ENCODE assay signal across 10 cellular contexts in the genomic region with DNA sequence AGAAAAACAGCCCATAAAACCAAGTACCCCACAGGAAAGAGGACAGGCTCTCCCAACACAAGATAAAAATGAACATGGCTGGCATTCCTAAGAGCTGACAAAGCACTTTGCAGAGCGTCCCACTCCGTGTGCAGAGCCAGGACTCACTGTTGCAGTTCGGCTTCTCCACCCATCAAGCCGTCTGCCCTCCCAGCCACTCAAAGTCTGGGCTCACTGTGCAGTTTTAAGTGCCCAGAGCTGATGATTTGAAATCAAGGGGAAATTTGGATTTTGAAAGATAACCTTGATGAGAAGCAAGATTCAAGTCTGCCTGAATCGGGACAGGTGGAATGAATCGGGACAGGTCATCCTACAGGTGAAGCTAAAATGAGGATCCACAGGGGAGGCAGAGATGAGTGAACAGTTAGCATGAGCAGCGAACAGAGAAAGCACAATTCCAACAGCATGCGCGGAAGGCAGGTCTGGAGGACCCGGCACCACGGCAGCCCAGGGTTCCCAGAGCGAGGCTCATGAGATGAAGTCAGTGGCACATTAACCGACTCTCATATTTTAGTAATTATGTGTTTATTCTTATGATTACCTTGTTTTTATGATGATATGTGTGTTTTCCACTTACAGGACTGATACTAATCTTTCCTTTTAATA. TPM values are rescaled to one million over a fixed set of nuclear protein-coding genes. Genes with fewer than 3 reads are reported as not detected.
DNase-seq lines count a peak whose midpoint lies in the region; ATAC-seq and TF ChIP-seq lines count a peak whose summit lies in the region.
"Had no signal": no experiment of that assay in that cellular context is flagged by ENCODE, and none has a peak within 500 bp of the region (broad histone marks: within the 10 kb centered on the region; RNA-seq: fewer than 3 reads in every experiment).

No MANE protein-coding gene starts in this region.

- H3K9me1 ChIP-seq in IMR-90 (ENCODE audit: insufficient read depth, low read length), result peaks cover 2% of the 10 kb centered on the region; the same call in 1 of the 2 replicates

- H2BK5ac ChIP-seq in IMR-90 (ENCODE audit: low read depth, low read length, poor library complexity, severe bottlenecking), result no peak overlapping the region

- peak overlapping the region; percentile 83 to 93 for H3K27ac Mint-ChIP-seq in natural killer cell

- H4K5ac ChIP-seq in IMR-90 (ENCODE audit: low read depth, low read length), result no peak overlapping the region

- H3K36me3 ChIP-seq in BJ (ENCODE audit: control insufficient read depth, insufficient read depth, low read length), result no peaks in the 10 kb centered on the region
- H3K36me3 ChIP-seq in IMR-90 (ENCODE audit: control insufficient read depth, insufficient read depth, low read length), result no peaks in the 10 kb centered on the region

- no peaks in the 10 kb centered on the region for H3K9me3 ChIP-seq in IMR-90 (ENCODE audit: control insufficient read depth, insufficient read depth, low read length)

- H3K4me1 ChIP-seq in IMR-90 (ENCODE audit: control insufficient read depth, insufficient read depth, low read length), result peaks cover 2% of the 10 kb centered on the region; the same call in 1 of the 2 replicates

- no peak overlapping the region for H3K4me2 ChIP-seq in IMR-90 (ENCODE audit: low read depth, low read length)

- no peaks in the 10 kb centered on the region for H3K79me1 ChIP-seq in IMR-90 (ENCODE audit: low read depth in 1 of 2, low read length in 2 of 2)

- no peak overlapping the region for H3K56ac ChIP-seq in IMR-90 (ENCODE audit: extremely low read depth, insufficient read depth, low read length)

- H2BK20ac ChIP-seq in IMR-90 (ENCODE audit: low read depth, low read length), result peak overlapping the region; percentile 20; the same call in 1 of the 2 replicates

- H2AK9ac ChIP-seq in IMR-90 (replicated peaks; ENCODE audit: low read depth, low read length, poor library complexity), result peak overlapping the region; percentile 68

- H4K8ac ChIP-seq in IMR-90 (ENCODE audit: low read depth in 2 of 2, low read length in 2 of 2), result peak overlapping the region in 1 of 2 experiments; percentile 18; a peak in 1 of 4 replicates

- H3K36me3 Mint-ChIP-seq in natural killer cell, result peaks cover 37% of the 10 kb centered on the region

- in situ Hi-C loops in IMR-90 (cut with MboI; ENCODE audit: low sequenced_read_pairs), result loop anchor here (5.0 kb wide), 1 partner anchor 107 kb away; no protein-coding TSS in a partner anchor

- no TSS peak for BruUV-seq in IMR-90 (replicated peaks; lab: Mats Ljungman, UMichigan)

- DNase-seq in BJ (ENCODE audit: low read depth) (peak; percentile 42), IMR-90 (peak; percentile 71), choroid plexus epithelial cell (ENCODE audit: low read depth) (peak; percentile 68), natural killer cell (no peak), NCI-H748 (lab: John Stamatoyannopoulos, UW; ENCODE audit: unreplicated experiment) (no peak), HuH-7 (ENCODE audit: low spot score) (no peak)
- DNase-seq: endodermal cell, NCI-H2081 treated with DMSO at 0.1 percent for 48 hours had no signal

- TF ChIP-seq RAD21 in IMR-90 (IDR thresholded peaks at IDR 0.05; ENCODE audit: low read length), result no peak

- no peaks in the 10 kb centered on the region for H4K20me1 ChIP-seq in IMR-90 (ENCODE audit: insufficient read depth, low read length)

- H3K23ac ChIP-seq in IMR-90 (ENCODE audit: low read depth, low read length), result no peak overlapping the region

- WGBS in IMR-90 (ENCODE audit: extremely low coverage in 2 of 2, insufficient read length in 1 of 2), 2 experiments, result 95% methylated on average over 3 of the region's 13 CpGs; no CpG with 5 or more reads in 1 of the 2 experiments

- intact Hi-C loops in IMR-90 (cut with micrococcal nuclease) (no loop called here), natural killer cell (cut with micrococcal nuclease) (no loop called here)

- POLR2A ChIA-PET in BJ (lab: Charles Lee) (no interaction called here), IMR-90 (lab: Charles Lee; ENCODE audit: unreplicated experiment) (no interaction called here)

- TF ChIP-seq POLR2A in IMR-90 (IDR thresholded peaks at IDR 0.05; ENCODE audit: low read depth, low read length), result no peak

- dilution Hi-C loops in IMR-90 (cut with HindIII; ENCODE audit: low sequenced_read_pairs, unreplicated experiment), result no loop called here

- no peak overlapping the region for H3K27ac ChIP-seq in IMR-90 (ENCODE audit: insufficient read depth, low read length)

- H3K4me1 Mint-ChIP-seq in natural killer cell, result peaks cover 33 to 36% of the 10 kb centered on the region in 2 donors

- no peak overlapping the region for H3K18ac ChIP-seq in IMR-90 (ENCODE audit: low read depth, low read length)

- H3K9me3 Mint-ChIP-seq in natural killer cell, result no peaks in the 10 kb centered on the region
- H3K9me3 Mint-ChIP-seq: endodermal cell had no signal

- peak overlapping the region; percentile 59 for H2AFZ ChIP-seq in IMR-90 (replicated peaks; ENCODE audit: low read length, poor library complexity)

- 0 out of 2 replicates have a peak overlapping the region, but pooled peaks have one; percentile 42 for H3K14ac ChIP-seq in IMR-90 (replicated peaks; ENCODE audit: low read depth, low read length)

- CTCF ChIA-PET in BJ (lab: Yijun Ruan, JAX), result interaction anchor here (0.6 to 16.7 kb wide), 5 partner anchors 20 to 382 kb away, joined by 3 to 344 read pairs (median 4); no protein-coding TSS in a partner anchor
- CTCF ChIA-PET in IMR-90 (lab: Yijun Ruan, JAX), result interaction anchor here (1.5 to 4.3 kb wide), 3 partner anchors 107 to 381 kb away, joined by 5 to 41 read pairs (median 19); no protein-coding TSS in a partner anchor

- peak overlapping the region; percentile 38; the same call in 1 of the 2 replicates for H4K91ac ChIP-seq in IMR-90 (ENCODE audit: insufficient read depth, low read depth, low read length)

- H3K27me3 ChIP-seq in BJ (ENCODE audit: control insufficient read depth, insufficient read depth, low read length) (no peaks in the 10 kb centered on the region), IMR-90 (ENCODE audit: control insufficient read depth, insufficient read depth, low read length) (no peaks in the 10 kb centered on the region; the same call in 1 of the 2 replicates)

- no peak overlapping the region for H3K4me3 Mint-ChIP-seq in natural killer cell
- H3K4me3 Mint-ChIP-seq: endodermal cell had no signal

- no peak overlapping the region for H3K9ac ChIP-seq in IMR-90 (ENCODE audit: low read depth, low read length)

- H3K27me3 Mint-ChIP-seq in natural killer cell (ENCODE audit: low read depth in 2 of 2), result no peaks in the 10 kb centered on the region

- peak overlapping the region; percentile 39; the same call in 1 of the 2 replicates for H2AK5ac ChIP-seq in IMR-90 (ENCODE audit: low read depth, low read length)

- no peak overlapping the region for H2BK120ac ChIP-seq in IMR-90 (ENCODE audit: low read depth, low read length)

- ATAC-seq in IMR-90 (ENCODE audit: low read depth) (peak; percentile 96), natural killer cell (no peak), HG02571 (IDR thresholded peaks at IDR 0.05; ENCODE audit: unreplicated experiment) (no peak), GM18909 (IDR thresholded peaks at IDR 0.05; ENCODE audit: poor library complexity, unreplicated experiment) (no peak)

- no peak overlapping the region for H2BK15ac ChIP-seq in IMR-90 (ENCODE audit: low read depth, low read length)

- TF ChIP-seq CTCF in BJ (IDR thresholded peaks at IDR 0.05; ENCODE audit: insufficient read depth, low read depth, low read length) (no peak), IMR-90 (conservative IDR thresholded peaks at IDR 0.05; ENCODE audit: low read depth, low read length) (no peak), choroid plexus epithelial cell (conservative IDR thresholded peaks at IDR 0.05; ENCODE audit: low read depth, low read length) (no peak), natural killer cell (IDR thresholded peaks at IDR 0.05) (no peak)

- H3K4me3 ChIP-seq in BJ (ENCODE audit: low read depth, low read length) (no peak overlapping the region), IMR-90 (ENCODE audit: insufficient read depth, low read depth, low read length) (no peak overlapping the region), choroid plexus epithelial cell (ENCODE audit: low read depth, low read length) (no peak overlapping the region)

- peak overlapping the region; percentile 89; the same call in 1 of the 2 replicates for H3K4ac ChIP-seq in IMR-90 (ENCODE audit: low read depth, low read length)

TF ChIP-seq in IMR-90, 13 proteins besides CTCF, POLR2A, EP300 and RAD21:
- TF ChIP-seq MAFK (IDR thresholded peaks at IDR 0.05; ENCODE audit: low read depth, low read length) (peak; percentile 87), MAZ (IDR thresholded peaks at IDR 0.05; ENCODE audit: borderline replicate concordance, low read depth, low read length) (no peak)

RNA-seq across cellular contexts. Expression of gene GPR68, which starts 39.8 kb away (rescaled TPM):
- polyA plus RNA-seq in BJ (2011; rRNA removed), result 0.20 and 0.45 TPM in 2 replicates
- polyA minus RNA-seq in BJ (2011; rRNA and poly(A)+ RNA removed), result 0.71 and 0.98 TPM in 2 replicates
- total RNA-seq in IMR-90 (2012; rRNA removed), result 0.28 and 0.72 TPM in 2 replicates
- polyA plus RNA-seq in IMR-90 (2012; rRNA removed), result 0.94 and 1.0 TPM in 2 replicates
- 0.28 and 1.3 TPM in 2 replicates for polyA plus RNA-seq in IMR-90 (2012; cell fraction: cytosol; rRNA removed)
- 0.58 and 1.4 TPM in 2 replicates for polyA plus RNA-seq in IMR-90 (2012; cell fraction: nucleus; rRNA removed; ENCODE audit: low replicate concordance)
- 10 to 100 TPM in 2 of 3 donors, 1 to 10 TPM in 1; 7.6 to 24.0 (median 15.7) TPM for total RNA-seq in natural killer cell

Comparison
In these comparisons a context has a peak if more than half of its experiments do, and no peak if none do; other contexts are left out.
1. DNase-seq: peak in BJ (single experiment), IMR-90 (single experiment) and choroid plexus epithelial cell (single experiment); none in natural killer cell (single experiment), NCI-H748 (single experiment) and HuH-7 (single experiment).